Comparison of ENCODE assay signal across 9 cellular contexts in genomic region chr5:369151-369939, GRCh38. TPM values are rescaled to one million over a fixed set of nuclear protein-coding genes. Genes with fewer than 3 reads are reported as not detected.
DNase-seq lines count a peak whose midpoint lies in the region; ATAC-seq, FAIRE-seq and TF ChIP-seq lines count a peak whose summit lies in the region.
"Had no signal": no experiment of that assay in that cellular context is flagged by ENCODE, and none has a peak within 500 bp of the region (broad histone marks: within the 10 kb centered on the region; RNA-seq: fewer than 3 reads in every experiment).

No MANE protein-coding gene starts in this region.

- H3K9me3 ChIP-seq in neutrophil, result no peaks in the 10 kb centered on the region
- H3K9me3 ChIP-seq: pancreas had no signal

- H3K27me3 Mint-ChIP-seq in activated T-cell treated with anti-CD3 and anti-CD28 coated beads, Interleukin-2, amount 50 U/mL, for 72 hours (ENCODE audit: low read depth), result no peaks in the 10 kb centered on the region

- peak; percentile 58 for FAIRE-seq in GM18507 (lab: Jason Lieb, UNC)
- FAIRE-seq: pancreas had no signal

- no peak for DNase-seq in GM18507 (ENCODE audit: extremely low spot score, insufficient read length, low read depth)
- DNase-seq in activated T-cell treated with anti-CD3 and anti-CD28 coated beads, Interleukin-2, amount 50 U/mL, for 72 hours, result no peak
- no peak for DNase-seq in midbrain (lab: John Stamatoyannopoulos, UW)
- DNase-seq in KG1 (lab: John Stamatoyannopoulos, UW), result no peak
- DNase-seq in NCI-H446 treated with DMSO at 0.1 percent for 48 hours (lab: John Stamatoyannopoulos, UW), result no peak
- no peak for DNase-seq in OCI-M1 (lab: John Stamatoyannopoulos, UW)
- DNase-seq: pancreas had no signal

- H3K27ac Mint-ChIP-seq in activated T-cell treated with anti-CD3 and anti-CD28 coated beads, Interleukin-2, amount 50 U/mL, for 72 hours, result peak overlapping the region; percentile 43

- H3K4me1 ChIP-seq in neutrophil (ENCODE audit: control insufficient read depth in 1 of 2, insufficient read depth in 1 of 2, low read depth in 1 of 2, low read length in 1 of 2), result peaks cover 15 to 16% of the 10 kb centered on the region in 2 experiments
- H3K4me1 ChIP-seq: pancreas had no signal

- H3K36me3 Mint-ChIP-seq in activated T-cell treated with anti-CD3 and anti-CD28 coated beads, Interleukin-2, amount 50 U/mL, for 72 hours (ENCODE audit: insufficient read depth in 2 of 2), result peaks cover 5 to 26% of the 10 kb centered on the region in 2 donors

- peaks cover 2 to 4% of the 10 kb centered on the region in 2 donors for H3K9me3 Mint-ChIP-seq in activated T-cell treated with anti-CD3 and anti-CD28 coated beads, Interleukin-2, amount 50 U/mL, for 72 hours

- H3K27me3 ChIP-seq in neutrophil, result peaks cover 85% of the 10 kb centered on the region
- H3K27me3 ChIP-seq: pancreas had no signal

- H3K4me1 Mint-ChIP-seq in activated T-cell treated with anti-CD3 and anti-CD28 coated beads, Interleukin-2, amount 50 U/mL, for 72 hours (ENCODE audit: low read depth), result peaks cover 63% of the 10 kb centered on the region

- peak; percentile 12 for ATAC-seq in HG02763 (IDR thresholded peaks at IDR 0.05; ENCODE audit: unreplicated experiment)
- peak in 1 of 2 donors; percentile 18 for ATAC-seq in activated T-cell treated with anti-CD3 and anti-CD28 coated beads, Interleukin-2, amount 50 U/mL, for 72 hours (replicated peaks in 1 of 2)

- peak overlapping the region; percentile 51 for H3K27ac ChIP-seq in neutrophil
- H3K27ac ChIP-seq: pancreas had no signal

- TF ChIP-seq CTCF in neutrophil (IDR thresholded peaks at IDR 0.05), result no peak

- no peaks in the 10 kb centered on the region for H3K36me3 ChIP-seq in neutrophil
- H3K36me3 ChIP-seq: pancreas had no signal

- H3K4me3 ChIP-seq in neutrophil (ENCODE audit: low read depth in 1 of 2, low read length in 1 of 2), result peak overlapping the region in 1 of 2 experiments; percentile 35
- H3K4me3 ChIP-seq: pancreas had no signal

- H3K4me3 Mint-ChIP-seq in activated T-cell treated with anti-CD3 and anti-CD28 coated beads, Interleukin-2, amount 50 U/mL, for 72 hours, result peak overlapping the region; percentile 56 to 69

RNA-seq across cellular contexts. Expression of gene AHRR, which starts 47.8 kb away (rescaled TPM):
- total RNA-seq in activated T-cell treated with anti-CD3 and anti-CD28 coated beads, Interleukin-2, amount 50 U/mL, for 72 hours, result 10 to 100 TPM; 56.0 to 82.2 TPM
